Comparison of ENCODE assay signal across 8 cellular contexts in the genomic region with DNA sequence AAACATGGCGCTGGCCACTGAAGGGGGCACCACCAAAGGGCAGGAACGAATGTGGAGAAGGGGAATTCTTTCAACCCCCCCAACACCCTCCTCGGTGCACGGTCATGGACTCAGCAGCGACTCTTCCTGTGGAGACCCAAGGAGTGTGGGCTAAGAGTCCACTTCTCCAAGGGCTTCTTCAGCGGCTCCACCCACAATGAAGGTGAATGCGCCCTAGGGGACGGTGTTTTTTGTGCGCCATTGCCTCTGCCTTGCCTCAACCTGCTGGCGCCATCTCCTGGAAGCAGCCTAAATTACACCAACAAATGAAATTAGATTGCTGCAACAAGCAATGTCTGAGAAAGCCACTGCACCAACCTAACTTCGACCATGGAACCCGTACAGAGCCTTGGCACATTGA.
DNase-seq lines count a peak whose midpoint lies in the region; ATAC-seq and TF ChIP-seq lines count a peak whose summit lies in the region.

No MANE protein-coding gene starts in this region.

- no peaks in the 10 kb centered on the region for H3K4me1 Mint-ChIP-seq in neural progenitor cell

- TF ChIP-seq CTCF in LNCaP clone FGC (IDR thresholded peaks at IDR 0.05; ENCODE audit: control insufficient read depth, extremely low read depth, insufficient read depth), result peak; percentile 73
- peak; percentile 64 for TF ChIP-seq CTCF in neural progenitor cell (IDR thresholded peaks at IDR 0.05)

- DNase-seq in activated CD8-positive, alpha-beta memory T cell treated with anti-CD3 and anti-CD28 coated beads, Interleukin-2, amount 50 U/mL, for 48 hours, result peak; percentile 49
- no peak for DNase-seq in activated CD8-positive, alpha-beta memory T cell treated with anti-CD3 and anti-CD28 coated beads, Interleukin-2, amount 50 U/mL, for 4 hours
- DNase-seq in LNCaP clone FGC (ENCODE audit: low read depth) (peak; percentile 18), astrocyte of the hippocampus (ENCODE audit: low read depth, low spot score) (peak; percentile 31), neural progenitor cell (ENCODE audit: low spot score) (peak; percentile 55), DMS79 treated with DMSO at 0.1 percent for 48 hours (lab: John Stamatoyannopoulos, UW) (no peak)

- no peak overlapping the region for H3K27ac Mint-ChIP-seq in neural progenitor cell

- H3K36me3 Mint-ChIP-seq in neural progenitor cell, result no peaks in the 10 kb centered on the region

- no peaks in the 10 kb centered on the region for H3F3A ChIP-seq in neural progenitor cell (ENCODE audit: low read depth)

- H3K9me3 Mint-ChIP-seq in neural progenitor cell, result no peaks in the 10 kb centered on the region

- H3K4me3 ChIP-seq in LNCaP clone FGC (ENCODE audit: low read depth, low read length), result no peak overlapping the region
- no peak overlapping the region for H3K4me3 ChIP-seq in neural progenitor cell

- no peak overlapping the region for H3K27ac ChIP-seq in neural progenitor cell

- H3K27me3 Mint-ChIP-seq in neural progenitor cell (ENCODE audit: insufficient read depth, low read depth), result peaks cover 6% of the 10 kb centered on the region

- H3K27me3 ChIP-seq in neural progenitor cell, result no peaks in the 10 kb centered on the region

- H3K4me1 ChIP-seq in neural progenitor cell, result no peaks in the 10 kb centered on the region

- H3K4me2 ChIP-seq in neural progenitor cell, result no peak overlapping the region

- no peaks in the 10 kb centered on the region for H4K20me1 ChIP-seq in neural progenitor cell (ENCODE audit: low read depth)

- no peak overlapping the region for H3K4me3 Mint-ChIP-seq in neural progenitor cell

- H2AFZ ChIP-seq in neural progenitor cell (replicated peaks), result peak overlapping the region; percentile 76

- no peak overlapping the region for H3K9ac ChIP-seq in neural progenitor cell

- no peaks in the 10 kb centered on the region for H3K79me2 ChIP-seq in neural progenitor cell (ENCODE audit: low read depth)

- ATAC-seq in GM21526 (IDR thresholded peaks at IDR 0.05; ENCODE audit: low FRiP score, unreplicated experiment) (no peak), GM18861 (IDR thresholded peaks at IDR 0.05; ENCODE audit: unreplicated experiment) (no peak)

- no peaks in the 10 kb centered on the region for H3K9me3 ChIP-seq in neural progenitor cell (ENCODE audit: low read depth)

- no peaks in the 10 kb centered on the region for H3K36me3 ChIP-seq in neural progenitor cell

Comparison
In these comparisons a context has a peak if more than half of its experiments do, and no peak if none do; other contexts are left out.
1. DNase-seq: peak in activated CD8-positive, alpha-beta memory T cell treated with anti-CD3 and anti-CD28 coated beads, Interleukin-2, amount 50 U/mL, for 48 hours (single experiment), LNCaP clone FGC (single experiment), astrocyte of the hippocampus (single experiment) and neural progenitor cell (single experiment); none in activated CD8-positive, alpha-beta memory T cell treated with anti-CD3 and anti-CD28 coated beads, Interleukin-2, amount 50 U/mL, for 4 hours (single experiment) and DMS79 treated with DMSO at 0.1 percent for 48 hours (single experiment).